ENCODE assay signal across 22 cellular contexts in the genomic region with DNA sequence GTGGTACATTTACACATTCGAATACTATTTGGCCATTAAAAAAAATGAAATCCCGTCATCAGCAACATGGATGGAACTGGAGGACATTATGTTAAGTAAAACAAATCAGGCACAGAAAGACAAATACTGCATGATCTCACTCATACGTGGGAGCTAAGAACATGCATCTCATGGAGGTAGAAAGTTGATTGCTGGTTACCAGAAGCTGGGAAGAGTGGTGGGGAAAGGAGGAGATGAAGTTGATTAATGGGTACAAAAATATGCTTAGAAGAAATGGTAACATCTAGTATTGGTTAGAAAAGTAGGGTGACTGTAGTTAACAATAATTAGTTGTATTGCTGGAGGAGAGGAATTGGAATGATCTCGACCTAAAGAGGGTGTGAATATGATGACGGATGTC. TPM values are rescaled to one million over a fixed set of nuclear protein-coding genes. Genes with fewer than 3 reads are reported as not detected.
A peak's percentile ranks its signal among the peaks of the same experiment; 100 is the strongest.
DNase-seq lines count a peak whose midpoint lies in the region; ATAC-seq, FAIRE-seq and TF ChIP-seq lines count a peak whose summit lies in the region.
"Had no signal": no experiment of that assay in that cellular context is flagged by ENCODE, and none has a peak within 500 bp of the region (broad histone marks: within the 10 kb centered on the region; RNA-seq: fewer than 3 reads in every experiment).

No MANE protein-coding gene starts in this region.

- BruUV-seq in HepG2 (replicated peaks; lab: Mats Ljungman, UMichigan) = no TSS peak

- in situ Hi-C loops in HepG2 (cut with HindIII; ENCODE audit: extremely low pct_ligation_motif_present, low pct_unique_long_range_greater_than_20kb) = no loop called here

- TF ChIP-seq EP300 in HepG2 (IDR thresholded peaks at IDR 0.05; ENCODE audit: low read depth in 2 of 2, low read length in 2 of 2) (no peak), HepG2 (CRISPR knock-in tag; IDR thresholded peaks at IDR 0.05; ENCODE audit: borderline replicate concordance) (no peak)

- H3K4me1 Mint-ChIP-seq in activated CD4-positive, alpha-beta T cell treated with anti-CD3 and anti-CD28 coated beads, Interleukin-2, amount 10 ng/mL, durations not matched to agents 7 days and 5 days = peaks cover 67% of the 10 kb centered on the region
- peaks cover 49% of the 10 kb centered on the region for H3K4me1 Mint-ChIP-seq in activated naive CD8-positive, alpha-beta T cell (ENCODE audit: low read depth)
- H3K4me1 Mint-ChIP-seq in nephron progenitor cell = peaks cover 58% of the 10 kb centered on the region

- H3K4me3 Mint-ChIP-seq in activated CD4-positive, alpha-beta T cell treated with anti-CD3 and anti-CD28 coated beads, Interleukin-2, amount 10 ng/mL, durations not matched to agents 7 days and 5 days = peak overlapping the region; percentile 95
- H3K4me3 Mint-ChIP-seq in activated naive CD8-positive, alpha-beta T cell = peak overlapping the region; percentile 85
- H3K4me3 Mint-ChIP-seq in nephron progenitor cell = peak overlapping the region; percentile 87

- H3K4me3 ChIP-seq in HEK293 (ENCODE audit: low read depth, low read length) (no peak overlapping the region), HepG2 (replicated peaks in 1 of 3; ENCODE audit: insufficient read depth in 1 of 3, low read depth in 2 of 3, low read length in 3 of 3) (no peak overlapping the region)
- H3K4me3 ChIP-seq: adrenal gland, hepatocyte, lung, thoracic aorta had no signal

- H3K27me3 Mint-ChIP-seq in activated CD4-positive, alpha-beta T cell treated with anti-CD3 and anti-CD28 coated beads, Interleukin-2, amount 10 ng/mL, durations not matched to agents 7 days and 5 days = peaks cover under 1% of the 10 kb centered on the region
- H3K27me3 Mint-ChIP-seq in activated naive CD8-positive, alpha-beta T cell = peaks cover 3% of the 10 kb centered on the region
- H3K27me3 Mint-ChIP-seq in nephron progenitor cell (ENCODE audit: low read depth, poor library complexity) = peaks cover 65% of the 10 kb centered on the region

- ATAC-seq in HG03442 (IDR thresholded peaks at IDR 0.05; ENCODE audit: unreplicated experiment) = no peak
- no peak for ATAC-seq in HepG2
- ATAC-seq: activated CD4-positive, CD25-positive, alpha-beta regulatory T cell treated with anti-CD3 and anti-CD28 coated beads, Interleukin-2, amount 50 U/mL, for 24 hours had no signal

- no peaks in the 10 kb centered on the region for H3K36me3 ChIP-seq in HEK293 (ENCODE audit: control insufficient read depth in 2 of 2, insufficient read depth in 1 of 2, low read length in 2 of 2)
- H3K36me3 ChIP-seq in HepG2 (replicated peaks in 1 of 2; ENCODE audit: control insufficient read depth in 1 of 2, insufficient read depth in 2 of 2, low read length in 2 of 2) = no peaks in the 10 kb centered on the region
- H3K36me3 ChIP-seq: adrenal gland, thoracic aorta had no signal

- H3K9me3 Mint-ChIP-seq in activated CD4-positive, alpha-beta T cell treated with anti-CD3 and anti-CD28 coated beads, Interleukin-2, amount 10 ng/mL, durations not matched to agents 7 days and 5 days = no peaks in the 10 kb centered on the region
- H3K9me3 Mint-ChIP-seq in activated naive CD8-positive, alpha-beta T cell (ENCODE audit: low read depth) = no peaks in the 10 kb centered on the region
- no peaks in the 10 kb centered on the region for H3K9me3 Mint-ChIP-seq in nephron progenitor cell

- H3K27ac ChIP-seq in HEK293 (ENCODE audit: extremely low read depth, low read depth, low read length) (no peak overlapping the region), HepG2 (ENCODE audit: extremely low read length, insufficient read depth, low read length) (no peak overlapping the region)
- H3K27ac ChIP-seq: adrenal gland, C4-2B, hepatocyte, parathyroid adenoma, thoracic aorta had no signal

- peak overlapping the region; percentile 93 for H3K27ac Mint-ChIP-seq in activated CD4-positive, alpha-beta T cell treated with anti-CD3 and anti-CD28 coated beads, Interleukin-2, amount 10 ng/mL, durations not matched to agents 7 days and 5 days
- no peak overlapping the region for H3K27ac Mint-ChIP-seq in activated naive CD8-positive, alpha-beta T cell
- H3K27ac Mint-ChIP-seq in nephron progenitor cell = no peak overlapping the region

- FAIRE-seq in HepG2 (lab: Jason Lieb, UNC) = no peak
- FAIRE-seq: bronchial epithelial cell, islet of Langerhans had no signal

- no peak overlapping the region for H3K9ac ChIP-seq in HepG2 (ENCODE audit: insufficient read depth, low read depth, low read length)
- H3K9ac ChIP-seq: parathyroid adenoma had no signal

- H3K36me3 Mint-ChIP-seq in activated CD4-positive, alpha-beta T cell treated with anti-CD3 and anti-CD28 coated beads, Interleukin-2, amount 10 ng/mL, durations not matched to agents 7 days and 5 days (ENCODE audit: low read depth) = peaks cover 15% of the 10 kb centered on the region
- H3K36me3 Mint-ChIP-seq in activated naive CD8-positive, alpha-beta T cell = no peaks in the 10 kb centered on the region
- no peaks in the 10 kb centered on the region for H3K36me3 Mint-ChIP-seq in nephron progenitor cell (ENCODE audit: low read depth)

- no peak for TF ChIP-seq POLR2A in HepG2 (IDR thresholded peaks at IDR 0.05; ENCODE audit: insufficient read depth in 1 of 2, low read depth in 2 of 2, low read length in 2 of 2)

- H3K9me3 ChIP-seq in HEK293 (ENCODE audit: control insufficient read depth, insufficient read depth, low read depth, low read length) (no peaks in the 10 kb centered on the region), HepG2 (ENCODE audit: low read length) (no peaks in the 10 kb centered on the region)
- H3K9me3 ChIP-seq: adrenal gland, thoracic aorta had no signal

- no peak for DNase-seq in activated CD4-positive, alpha-beta T cell treated with anti-CD3 and anti-CD28 coated beads, Interleukin-2, amount 10 ng/mL, durations not matched to agents 7 days and 5 days
- DNase-seq in activated CD4-positive, alpha-beta T cell treated with anti-CD3 and anti-CD28 coated beads for 48 hours = no peak
- DNase-seq in nephron progenitor cell (no peak), HUDEP-2 (lab: John Stamatoyannopoulos, UW; ENCODE audit: unreplicated experiment in 76 of 76) (no peak), HepG2 (ENCODE audit: low spot score) (no peak)
- DNase-seq: adrenal gland, cortex of kidney, DMS 273 treated with DMSO at 0.1 percent for 48 hours, NCI-H510A treated with DMSO at 0.1 percent for 48 hours had no signal

- H3K4me1 ChIP-seq in HEK293 (ENCODE audit: control insufficient read depth, insufficient read depth, low read length) (peaks cover 5% of the 10 kb centered on the region; the same call in 1 of the 2 replicates), HepG2 (ENCODE audit: insufficient read depth, low read length) (peaks cover 5% of the 10 kb centered on the region; the same call in 1 of the 2 replicates)
- H3K4me1 ChIP-seq: parathyroid adenoma had no signal

- CTCF ChIA-PET in activated CD4-positive, alpha-beta T cell treated with anti-CD3 and anti-CD28 coated beads, Interleukin-2, amount 10 ng/mL, durations not matched to agents 7 days and 5 days (lab: Charles Lee) = no interaction called here
- CTCF ChIA-PET in HEK293 (lab: Yijun Ruan, JAX) (interaction anchor here (1.3 kb wide), 1 partner anchor 11 kb away, joined by 3 read pairs; no protein-coding TSS in a partner anchor), HepG2 (lab: Yijun Ruan, JAX; ENCODE audit: low intra/inter-chr PET ratio, low total read pairs) (no interaction called here)

- no peak overlapping the region for H2AFZ ChIP-seq in HepG2 (ENCODE audit: low read length)
- H2AFZ ChIP-seq: hepatocyte, parathyroid adenoma had no signal

- 23% methylated on average over 5 of the region's 5 CpGs for WGBS in HepG2 (ENCODE audit: low lambda C conversion rate)

- no peak for TF ChIP-seq RAD21 in HepG2 (CRISPR knock-in tag; IDR thresholded peaks at IDR 0.05)

- H4K20me1 ChIP-seq in HepG2 (ENCODE audit: insufficient read depth, low read length) = no peaks in the 10 kb centered on the region

- intact Hi-C loops in HepG2 (cut with micrococcal nuclease; ENCODE audit: unreplicated experiment) = no loop called here

- no peak overlapping the region for H3K4me2 ChIP-seq in HepG2 (ENCODE audit: low read depth, low read length)

- POLR2A ChIA-PET in activated CD4-positive, alpha-beta T cell treated with anti-CD3 and anti-CD28 coated beads, Interleukin-2, amount 10 ng/mL, durations not matched to agents 7 days and 5 days (lab: Charles Lee) = interaction anchor here (0.6 to 1.1 kb wide), 2 partner anchors 12 to 56 kb away, joined by 3 to 8 read pairs; partner anchors contain the start of gene TRIM11
- POLR2A ChIA-PET in HEK293 (lab: Yijun Ruan, JAX) (interaction anchor here (0.7 kb wide), 1 partner anchor 205 kb away, joined by 3 read pairs; no protein-coding TSS in a partner anchor), HepG2 (lab: Yijun Ruan, JAX) (no interaction called here)

- no peaks in the 10 kb centered on the region for H3K79me2 ChIP-seq in HepG2 (ENCODE audit: insufficient read depth, low read length)
- H3K79me2 ChIP-seq: parathyroid adenoma had no signal

- TF ChIP-seq CTCF in HEK293 (tag by site-specific recombination; IDR thresholded peaks at IDR 0.05) (no peak), nephron progenitor cell (IDR thresholded peaks at IDR 0.05) (no peak), HepG2 (CRISPR knock-in tag; IDR thresholded peaks at IDR 0.05) (no peak)

- peaks cover 3 to 41% of the 10 kb centered on the region in 2 experiments; a peak in 4 of 5 replicates for H3K27me3 ChIP-seq in HepG2 (ENCODE audit: control insufficient read depth in 1 of 2, insufficient read depth in 2 of 2, low read length in 2 of 2)

RNA-seq across cellular contexts. Expression of gene RNF187, which starts 24.6 kb away (rescaled TPM):
- total RNA-seq in activated CD4-positive, alpha-beta T cell treated with anti-CD3 and anti-CD28 coated beads, Interleukin-2, amount 10 ng/mL, durations not matched to agents 7 days and 5 days = 100 to 1,000 TPM; 110 to 132 TPM
- total RNA-seq in HepG2 (2016; rRNA removed; fragmentation: Illumina TruSeq; extraction: Trizol) = 43.0 and 59.4 TPM in 2 replicates
- 8.6 and 11.6 TPM in 2 replicates for total RNA-seq in HepG2 (2016; cell fraction: cytosol; rRNA removed; fragmentation: Illumina TruSeq; extraction: Trizol; ENCODE audit: low read depth)
- total RNA-seq in HepG2 (2016; cell fraction: insoluble cytoplasmic fraction; rRNA removed; fragmentation: Illumina TruSeq; extraction: Trizol) = 41.8 and 57.0 TPM in 2 replicates
- total RNA-seq in HepG2 (2016; cell fraction: membrane; rRNA removed; fragmentation: Illumina TruSeq; extraction: Trizol) = 21.8 and 27.3 TPM in 2 replicates
- 22.1 and 22.9 TPM in 2 replicates for total RNA-seq in HepG2 (2016; cell fraction: nucleus; rRNA removed; fragmentation: Illumina TruSeq; extraction: Trizol)
- polyA plus RNA-seq in HepG2 (2011; rRNA removed) = 41.2 and 41.3 TPM in 2 replicates
- polyA plus RNA-seq in HepG2 (2011; cell fraction: cytosol; rRNA removed) = 38.3 TPM in 2 replicates
- 22.6 and 27.4 TPM in 2 replicates for polyA plus RNA-seq in HepG2 (2011; cell fraction: nucleus; rRNA removed)
- 48.3 and 79.3 TPM in 2 replicates for polyA plus RNA-seq in HepG2 (2012)
- 10.5 and 14.2 TPM in 2 replicates for polyA plus RNA-seq in HepG2 (2016; cell fraction: cytosol; fragmentation: Illumina TruSeq; extraction: Trizol; ENCODE audit: low read depth)
- polyA plus RNA-seq in HepG2 (2016; cell fraction: insoluble cytoplasmic fraction; fragmentation: Illumina TruSeq; extraction: Trizol; ENCODE audit: low read depth) = 64.2 and 75.2 TPM in 2 replicates
- polyA plus RNA-seq in HepG2 (2016; cell fraction: membrane; fragmentation: Illumina TruSeq; extraction: Trizol; ENCODE audit: low read depth) = 22.9 and 27.3 TPM in 2 replicates
- polyA plus RNA-seq in HepG2 (2016; cell fraction: nucleus; fragmentation: Illumina TruSeq; extraction: Trizol; ENCODE audit: insufficient read depth, low read depth) = 45.5 and 53.2 TPM in 2 replicates
- polyA minus RNA-seq in HepG2 (2011; rRNA and poly(A)+ RNA removed; ENCODE audit: low replicate concordance) = 55.5 and 56.5 TPM in 2 replicates
- polyA minus RNA-seq in HepG2 (2011; cell fraction: cytosol; rRNA and poly(A)+ RNA removed) = 29.7 and 36.4 TPM in 2 replicates
- 16.2 and 16.4 TPM in 2 replicates for polyA minus RNA-seq in HepG2 (2011; cell fraction: nucleus; rRNA and poly(A)+ RNA removed)

RNA-seq across cellular contexts. Expression of gene TRIM17, which starts 45.9 kb away (rescaled TPM):
- under 1 TPM; 0.73 to 0.99 TPM for total RNA-seq in activated CD4-positive, alpha-beta T cell treated with anti-CD3 and anti-CD28 coated beads, Interleukin-2, amount 10 ng/mL, durations not matched to agents 7 days and 5 days
- total RNA-seq in HepG2 (2016; rRNA removed; fragmentation: Illumina TruSeq; extraction: Trizol) = 0.64 TPM in 1 of 2 replicates, not detected in the other
- total RNA-seq in HepG2 (2016; cell fraction: cytosol; rRNA removed; fragmentation: Illumina TruSeq; extraction: Trizol; ENCODE audit: low read depth) = not detected in 2 replicates
- total RNA-seq in HepG2 (2016; cell fraction: insoluble cytoplasmic fraction; rRNA removed; fragmentation: Illumina TruSeq; extraction: Trizol) = 0.10 and 0.45 TPM in 2 replicates
- not detected in 2 replicates for total RNA-seq in HepG2 (2016; cell fraction: membrane; rRNA removed; fragmentation: Illumina TruSeq; extraction: Trizol)
- total RNA-seq in HepG2 (2016; cell fraction: nucleus; rRNA removed; fragmentation: Illumina TruSeq; extraction: Trizol) = 0.72 and 0.81 TPM in 2 replicates
- polyA plus RNA-seq in HepG2 (2011; rRNA removed) = 0.22 and 0.32 TPM in 2 replicates
- 0.10 and 0.11 TPM in 2 replicates for polyA plus RNA-seq in HepG2 (2011; cell fraction: cytosol; rRNA removed)
- polyA plus RNA-seq in HepG2 (2011; cell fraction: nucleus; rRNA removed) = 1.6 and 1.9 TPM in 2 replicates
- 0.24 and 0.27 TPM in 2 replicates for polyA plus RNA-seq in HepG2 (2012)
- not detected in 2 replicates for polyA plus RNA-seq in HepG2 (2016; cell fraction: cytosol; fragmentation: Illumina TruSeq; extraction: Trizol; ENCODE audit: low read depth)
- polyA plus RNA-seq in HepG2 (2016; cell fraction: insoluble cytoplasmic fraction; fragmentation: Illumina TruSeq; extraction: Trizol; ENCODE audit: low read depth) = 0.14 and 0.22 TPM in 2 replicates
- not detected in 2 replicates for polyA plus RNA-seq in HepG2 (2016; cell fraction: membrane; fragmentation: Illumina TruSeq; extraction: Trizol; ENCODE audit: low read depth)
- polyA plus RNA-seq in HepG2 (2016; cell fraction: nucleus; fragmentation: Illumina TruSeq; extraction: Trizol; ENCODE audit: insufficient read depth, low read depth) = 1.2 and 1.4 TPM in 2 replicates
- 0.58 TPM in 1 of 2 replicates, not detected in the other for polyA minus RNA-seq in HepG2 (2011; rRNA and poly(A)+ RNA removed; ENCODE audit: low replicate concordance)
- polyA minus RNA-seq in HepG2 (2011; cell fraction: cytosol; rRNA and poly(A)+ RNA removed) = not detected in 2 replicates
- polyA minus RNA-seq in HepG2 (2011; cell fraction: nucleus; rRNA and poly(A)+ RNA removed) = 0.64 and 0.75 TPM in 2 replicates
- total RNA-seq: G401, RPMI7951 had no signal

RNA-seq across cellular contexts. Expression of gene TRIM11, which starts 55.9 kb away (rescaled TPM):
- 10 to 100 TPM; 54.4 to 62.4 TPM for total RNA-seq in activated CD4-positive, alpha-beta T cell treated with anti-CD3 and anti-CD28 coated beads, Interleukin-2, amount 10 ng/mL, durations not matched to agents 7 days and 5 days
- total RNA-seq in HepG2 (2016; rRNA removed; fragmentation: Illumina TruSeq; extraction: Trizol) = 9.7 and 16.1 TPM in 2 replicates
- total RNA-seq in HepG2 (2016; cell fraction: cytosol; rRNA removed; fragmentation: Illumina TruSeq; extraction: Trizol; ENCODE audit: low read depth) = 8.8 and 9.6 TPM in 2 replicates
- 10.0 and 15.4 TPM in 2 replicates for total RNA-seq in HepG2 (2016; cell fraction: insoluble cytoplasmic fraction; rRNA removed; fragmentation: Illumina TruSeq; extraction: Trizol)
- total RNA-seq in HepG2 (2016; cell fraction: membrane; rRNA removed; fragmentation: Illumina TruSeq; extraction: Trizol) = 12.1 and 13.4 TPM in 2 replicates
- total RNA-seq in HepG2 (2016; cell fraction: nucleus; rRNA removed; fragmentation: Illumina TruSeq; extraction: Trizol) = 16.6 and 19.2 TPM in 2 replicates
- 6.3 and 8.8 TPM in 2 replicates for polyA plus RNA-seq in HepG2 (2011; rRNA removed)
- 4.7 and 6.1 TPM in 2 replicates for polyA plus RNA-seq in HepG2 (2011; cell fraction: cytosol; rRNA removed)
- 33.2 and 33.5 TPM in 2 replicates for polyA plus RNA-seq in HepG2 (2011; cell fraction: nucleus; rRNA removed)
- polyA plus RNA-seq in HepG2 (2012) = 7.8 and 13.4 TPM in 2 replicates
- polyA plus RNA-seq in HepG2 (2016; cell fraction: cytosol; fragmentation: Illumina TruSeq; extraction: Trizol; ENCODE audit: low read depth) = 1.3 and 1.5 TPM in 2 replicates
- polyA plus RNA-seq in HepG2 (2016; cell fraction: insoluble cytoplasmic fraction; fragmentation: Illumina TruSeq; extraction: Trizol; ENCODE audit: low read depth) = 9.6 and 11.4 TPM in 2 replicates
- 2.2 and 2.7 TPM in 2 replicates for polyA plus RNA-seq in HepG2 (2016; cell fraction: membrane; fragmentation: Illumina TruSeq; extraction: Trizol; ENCODE audit: low read depth)
- polyA plus RNA-seq in HepG2 (2016; cell fraction: nucleus; fragmentation: Illumina TruSeq; extraction: Trizol; ENCODE audit: insufficient read depth, low read depth) = 33.8 and 38.7 TPM in 2 replicates
- polyA minus RNA-seq in HepG2 (2011; rRNA and poly(A)+ RNA removed; ENCODE audit: low replicate concordance) = 19.6 and 39.2 TPM in 2 replicates
- polyA minus RNA-seq in HepG2 (2011; cell fraction: cytosol; rRNA and poly(A)+ RNA removed) = 6.6 and 7.0 TPM in 2 replicates
- polyA minus RNA-seq in HepG2 (2011; cell fraction: nucleus; rRNA and poly(A)+ RNA removed) = 17.0 and 20.8 TPM in 2 replicates
